In the genomic region with DNA sequence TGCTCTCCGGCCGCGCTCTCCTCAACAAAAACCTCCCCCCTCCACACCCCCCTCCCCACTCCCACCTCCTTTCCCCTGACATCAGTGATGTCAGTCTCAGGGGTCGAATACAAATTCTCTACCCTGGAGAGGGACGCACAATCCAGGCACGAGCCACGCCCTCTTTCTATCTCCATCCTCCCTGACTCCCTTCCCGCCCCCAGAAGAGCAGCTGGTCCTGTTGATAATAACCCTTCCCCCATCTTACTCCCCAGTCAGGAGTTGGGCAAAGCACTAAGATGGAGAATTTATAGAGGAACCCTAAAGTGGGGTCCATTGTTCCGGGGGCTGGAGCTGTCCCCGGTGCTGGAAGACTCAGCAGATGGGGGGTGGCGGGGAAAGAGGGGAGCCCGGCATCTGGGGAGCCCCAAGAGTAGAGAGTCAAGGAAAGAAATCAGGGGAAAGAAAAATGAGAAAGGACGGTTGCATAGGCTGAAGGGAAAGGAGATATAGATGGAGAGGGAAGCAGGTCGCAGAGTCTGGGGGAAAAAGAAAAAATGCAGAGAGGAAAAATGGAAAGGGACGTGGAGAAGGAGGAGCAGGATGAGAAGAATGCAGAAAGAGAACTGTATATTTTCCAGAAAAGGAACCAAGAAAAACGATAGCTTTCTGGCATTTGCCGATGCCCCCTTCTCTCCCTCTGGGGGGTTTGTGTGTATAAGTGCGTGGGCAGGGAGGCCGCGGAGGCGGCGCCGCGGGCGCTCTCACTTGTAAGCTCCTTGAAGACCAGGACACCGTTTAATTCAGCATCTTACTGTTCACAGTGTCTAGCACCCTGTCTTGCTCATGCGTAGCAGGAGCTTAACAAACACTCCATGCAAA, we compare ENCODE assay signal across 10 cellular contexts. TPM values are rescaled to one million over a fixed set of nuclear protein-coding genes. Genes with fewer than 3 reads are reported as not detected.
A peak's percentile ranks its signal among the peaks of the same experiment; 100 is the strongest.
DNase-seq lines count a peak whose midpoint lies in the region; ATAC-seq and TF ChIP-seq lines count a peak whose summit lies in the region.
"Had no signal": no experiment of that assay in that cellular context is flagged by ENCODE, and none has a peak within 500 bp of the region (broad histone marks: within the 10 kb centered on the region; RNA-seq: fewer than 3 reads in every experiment).

TSS of gene CELF3 (minus strand) at position 33 of the 861 bp plus-strand sequence. CDS start 783 bp downstream, outside the sequence.

- H3K36me3 ChIP-seq in lower lobe of right lung: no peaks in the 10 kb centered on the region

- peak within 1 kb of the TSS in 1 of 2 donors; percentile 69 for H3K27ac ChIP-seq in coronary artery
- no peak within 1 kb of the TSS for H3K27ac ChIP-seq in lower lobe of right lung
- H3K27ac ChIP-seq: C4-2B had no signal

- TF ChIP-seq CTCF in coronary artery (IDR thresholded peaks at IDR 0.05) (no peak), neural crest cell (conservative IDR thresholded peaks at IDR 0.05) (no peak), lower leg skin (IDR thresholded peaks at IDR 0.05) (no peak), lower lobe of right lung (IDR thresholded peaks at IDR 0.05) (no peak)

- H3K4me3 ChIP-seq in coronary artery: peak within 1 kb of the TSS; percentile 45
- H3K4me3 ChIP-seq in lower leg skin (ENCODE audit: low read depth, poor library complexity, severe bottlenecking): no peak within 1 kb of the TSS
- no peak within 1 kb of the TSS for H3K4me3 ChIP-seq in lower lobe of right lung

- peaks cover 24% of the 10 kb centered on the region for H3K4me1 Mint-ChIP-seq in activated T-cell treated with anti-CD3 and anti-CD28 coated beads, Interleukin-2, amount 50 U/mL, for 72 hours (ENCODE audit: low read depth)
- H3K4me1 Mint-ChIP-seq in activated T-cell treated with anti-CD3 and anti-CD28 coated beads, Interleukin-2, amount 50 U/mL, for 24 hours (ENCODE audit: low read depth): peaks cover 27% of the 10 kb centered on the region
- H3K4me1 Mint-ChIP-seq in neural crest cell: peaks cover 51% of the 10 kb centered on the region

- peaks cover 23% of the 10 kb centered on the region for H3K27me3 ChIP-seq in lower lobe of right lung (ENCODE audit: low read depth)

- H3K4me1 ChIP-seq in lower lobe of right lung: peaks cover 26% of the 10 kb centered on the region

- peak; percentile 15 to 35 for DNase-seq in activated T-cell treated with anti-CD3 and anti-CD28 coated beads, Interleukin-2, amount 50 U/mL, for 72 hours
- no peak for DNase-seq in activated T-cell treated with anti-CD3 and anti-CD28 coated beads, Interleukin-2, amount 50 U/mL, for 24 hours
- DNase-seq in NCI-H510A (lab: John Stamatoyannopoulos, UW) (peak; percentile 97), coronary artery (ENCODE audit: low spot score) (no peak), neural crest cell (ENCODE audit: low read depth, low spot score) (peak; percentile 46), HuH-7 (ENCODE audit: low spot score) (no peak), lower leg skin (ENCODE audit: low spot score in 2 of 2) (no peak), lower lobe of right lung (no peak)

- H3K9me3 Mint-ChIP-seq in activated T-cell treated with anti-CD3 and anti-CD28 coated beads, Interleukin-2, amount 50 U/mL, for 72 hours: no peaks in the 10 kb centered on the region
- no peaks in the 10 kb centered on the region for H3K9me3 Mint-ChIP-seq in activated T-cell treated with anti-CD3 and anti-CD28 coated beads, Interleukin-2, amount 50 U/mL, for 24 hours
- H3K9me3 Mint-ChIP-seq in neural crest cell: no peaks in the 10 kb centered on the region

- intact Hi-C loops in lower leg skin (cut with DNase I; ENCODE audit: low total_unique reads) (no loop called here), lower lobe of right lung (cut with DNase I) (no loop called here)

- H3K4me3 Mint-ChIP-seq in activated T-cell treated with anti-CD3 and anti-CD28 coated beads, Interleukin-2, amount 50 U/mL, for 72 hours: peak within 1 kb of the TSS; percentile 48 to 62
- no peak within 1 kb of the TSS for H3K4me3 Mint-ChIP-seq in activated T-cell treated with anti-CD3 and anti-CD28 coated beads, Interleukin-2, amount 50 U/mL, for 24 hours
- H3K4me3 Mint-ChIP-seq in neural crest cell: peak within 1 kb of the TSS; percentile 89

- no peak for TF ChIP-seq POLR2A in lower leg skin (IDR thresholded peaks at IDR 0.05)

- H3K36me3 Mint-ChIP-seq in activated T-cell treated with anti-CD3 and anti-CD28 coated beads, Interleukin-2, amount 50 U/mL, for 72 hours (ENCODE audit: insufficient read depth in 2 of 2): no peaks in the 10 kb centered on the region
- H3K36me3 Mint-ChIP-seq in activated T-cell treated with anti-CD3 and anti-CD28 coated beads, Interleukin-2, amount 50 U/mL, for 24 hours (ENCODE audit: low read depth): no peaks in the 10 kb centered on the region
- H3K36me3 Mint-ChIP-seq in neural crest cell (ENCODE audit: low read depth): no peaks in the 10 kb centered on the region

- no peaks in the 10 kb centered on the region for H3K9me3 ChIP-seq in lower lobe of right lung

- no peak for ATAC-seq in activated T-cell treated with anti-CD3 and anti-CD28 coated beads, Interleukin-2, amount 50 U/mL, for 72 hours (replicated peaks in 1 of 2)
- ATAC-seq in lower lobe of right lung: no peak

- 12 to 13% methylated on average over 27 of the region's 27 CpGs for WGBS in lower leg skin, 2 donors

- H3K27ac Mint-ChIP-seq in activated T-cell treated with anti-CD3 and anti-CD28 coated beads, Interleukin-2, amount 50 U/mL, for 72 hours: no peak within 1 kb of the TSS
- no peak within 1 kb of the TSS for H3K27ac Mint-ChIP-seq in activated T-cell treated with anti-CD3 and anti-CD28 coated beads, Interleukin-2, amount 50 U/mL, for 24 hours
- peak within 1 kb of the TSS; percentile 90 for H3K27ac Mint-ChIP-seq in neural crest cell (ENCODE audit: unreplicated experiment)

- peaks cover 71% of the 10 kb centered on the region for H3K27me3 Mint-ChIP-seq in activated T-cell treated with anti-CD3 and anti-CD28 coated beads, Interleukin-2, amount 50 U/mL, for 72 hours (ENCODE audit: low read depth)
- H3K27me3 Mint-ChIP-seq in activated T-cell treated with anti-CD3 and anti-CD28 coated beads, Interleukin-2, amount 50 U/mL, for 24 hours: peaks cover 84% of the 10 kb centered on the region
- peaks cover 61% of the 10 kb centered on the region for H3K27me3 Mint-ChIP-seq in neural crest cell (ENCODE audit: low read depth)

RNA-seq across cellular contexts. Expression of gene CELF3, which starts in this region (rescaled TPM):
- total RNA-seq in activated T-cell treated with anti-CD3 and anti-CD28 coated beads, Interleukin-2, amount 50 U/mL, for 72 hours: not detected
- total RNA-seq in neural crest cell (21.7 and 22.0 TPM in 2 replicates), lower leg skin (not detected), lower lobe of right lung (not detected)
- total RNA-seq: T-helper 1 cell treated with Interleukin-12 subunit alpha and Interleukin-12 subunit beta and Interleukin-4 antibody, amounts not matched to agents 30 ng/mL and 1 ng/mL, for 36 hours had no signal

Comparison
In these comparisons a context has a peak if more than half of its experiments do, and no peak if none do; other contexts are left out.
1. RNA of gene CELF3 (total RNA-seq): 21.7 to 22.0 TPM in neural crest cell; not detected in activated T-cell treated with anti-CD3 and anti-CD28 coated beads, Interleukin-2, amount 50 U/mL, for 72 hours, not detected in lower leg skin and not detected in lower lobe of right lung (single experiment); every median in the first group is over 10 times any median in the second.
2. Peak in DNase-seq in activated T-cell treated with anti-CD3 and anti-CD28 coated beads, Interleukin-2, amount 50 U/mL, for 72 hours; RNA of the gene not detected or under 1 TPM.
3. DNase-seq: peak in NCI-H510A (single experiment) and neural crest cell (single experiment); none in activated T-cell treated with anti-CD3 and anti-CD28 coated beads, Interleukin-2, amount 50 U/mL, for 24 hours (single experiment), coronary artery (single experiment), HuH-7 (single experiment), lower leg skin (0 of 2) and lower lobe of right lung (single experiment).